In genomic region chr14:103463149-103463548, GRCh38 we compare ENCODE assay signal across 13 cellular contexts.
"Had no signal": no experiment of that assay in that cellular context is flagged by ENCODE, and none has a peak within 500 bp of the region (broad histone marks: within the 10 kb centered on the region; RNA-seq: fewer than 3 reads in every experiment).

No MANE protein-coding gene starts in this region.

- H3K4me1 ChIP-seq: heart left ventricle, testis had no signal

- H3K4me1 Mint-ChIP-seq: neural crest cell had no signal

- ATAC-seq: heart left ventricle; left lobe of liver; stimulated activated naive CD8-positive, alpha-beta T cell treated with anti-CD3 and anti-CD28 coated beads, Interleukin-15, amount 100 ng/mL, for 72 hours had no signal

- H3K9me3 Mint-ChIP-seq: activated naive CD4-positive, alpha-beta T cell treated with anti-CD3 and anti-CD28 coated beads, Interleukin-2, amount 50 U/mL, for 24 hours; neural crest cell; stimulated activated naive CD8-positive, alpha-beta T cell treated with anti-CD3 and anti-CD28 coated beads, Interleukin-15, amount 100 ng/mL, for 72 hours had no signal

- H3K4me3 ChIP-seq: heart left ventricle, testis had no signal

- H3K4me3 Mint-ChIP-seq: activated naive CD4-positive, alpha-beta T cell treated with anti-CD3 and anti-CD28 coated beads, Interleukin-2, amount 50 U/mL, for 24 hours; neural crest cell; stimulated activated naive CD8-positive, alpha-beta T cell treated with anti-CD3 and anti-CD28 coated beads, Interleukin-15, amount 100 ng/mL, for 72 hours had no signal

- H3K27me3 ChIP-seq: heart left ventricle, testis had no signal

- H3K27ac Mint-ChIP-seq: activated naive CD4-positive, alpha-beta T cell treated with anti-CD3 and anti-CD28 coated beads, Interleukin-2, amount 50 U/mL, for 24 hours had no signal

- DNase-seq: activated CD4-positive, alpha-beta T cell treated with anti-CD3 and anti-CD28 coated beads for 4 hours; activated effector memory CD4-positive, alpha-beta T cell treated with Interleukin-2 at 50 U/mL for 16 hours; amygdala; foreskin melanocyte; heart left ventricle; mesenchymal stem cell; stimulated activated CD4-positive, alpha-beta T cell treated with anti-CD3 and anti-CD28 coated beads, Interleukin-2, amount 100 ng/mL, for 48 hours; stimulated activated naive CD8-positive, alpha-beta T cell treated with anti-CD3 and anti-CD28 coated beads, Interleukin-15, amount 100 ng/mL, for 72 hours; T-helper 9 cell; testis had no signal

- H3K27ac ChIP-seq: heart left ventricle, testis had no signal

- H3K27me3 Mint-ChIP-seq: activated naive CD4-positive, alpha-beta T cell treated with anti-CD3 and anti-CD28 coated beads, Interleukin-2, amount 50 U/mL, for 24 hours; stimulated activated naive CD8-positive, alpha-beta T cell treated with anti-CD3 and anti-CD28 coated beads, Interleukin-15, amount 100 ng/mL, for 72 hours had no signal

- H3K9me3 ChIP-seq: heart left ventricle, testis had no signal
